26 cellular contexts compared by ENCODE assay signal in genomic region chr1:64651841-64652240, GRCh38.
DNase-seq lines count a peak whose midpoint lies in the region; ATAC-seq, FAIRE-seq and TF ChIP-seq lines count a peak whose summit lies in the region.
"Had no signal": no experiment of that assay in that cellular context is flagged by ENCODE, and none has a peak within 500 bp of the region (broad histone marks: within the 10 kb centered on the region; RNA-seq: fewer than 3 reads in every experiment).

No MANE protein-coding gene starts in this region.

- no peak overlapping the region for H3K9ac ChIP-seq in astrocyte (ENCODE audit: low read length)
- H3K9ac ChIP-seq: BLaER1 had no signal

- H3K36me3 ChIP-seq in astrocyte (ENCODE audit: insufficient read depth, low read length), result no peaks in the 10 kb centered on the region
- H3K36me3 ChIP-seq: BE2C had no signal

- no peaks in the 10 kb centered on the region for H3K27me3 Mint-ChIP-seq in astrocyte (ENCODE audit: low read depth, unreplicated experiment)
- peaks cover 40% of the 10 kb centered on the region for H3K27me3 Mint-ChIP-seq in activated CD8-positive, alpha-beta memory T cell treated with anti-CD3 and anti-CD28 coated beads, Interleukin-2, amount 10 ng/mL, durations not matched to agents 7 days and 5 days

- no peaks in the 10 kb centered on the region for H3K9me3 ChIP-seq in astrocyte (ENCODE audit: insufficient read depth, low read depth, low read length)
- H3K9me3 ChIP-seq: BE2C, BLaER1, Caco-2 had no signal

- H3K36me3 Mint-ChIP-seq in astrocyte (ENCODE audit: low read depth, unreplicated experiment), result peaks cover 15% of the 10 kb centered on the region
- H3K36me3 Mint-ChIP-seq in activated CD8-positive, alpha-beta memory T cell treated with anti-CD3 and anti-CD28 coated beads, Interleukin-2, amount 10 ng/mL, durations not matched to agents 7 days and 5 days, result no peaks in the 10 kb centered on the region
- H3K36me3 Mint-ChIP-seq: CD14-positive monocyte; CD4-positive, alpha-beta memory T cell; CD4-positive, CD25-positive, alpha-beta regulatory T cell; CD8-positive, alpha-beta memory T cell had no signal

- H3K4me2 ChIP-seq in astrocyte (ENCODE audit: low read length), result no peak overlapping the region
- H3K4me2 ChIP-seq: BLaER1 had no signal

- no peaks in the 10 kb centered on the region for H3K9me3 Mint-ChIP-seq in astrocyte (ENCODE audit: unreplicated experiment)
- no peaks in the 10 kb centered on the region for H3K9me3 Mint-ChIP-seq in activated CD8-positive, alpha-beta memory T cell treated with anti-CD3 and anti-CD28 coated beads, Interleukin-2, amount 10 ng/mL, durations not matched to agents 7 days and 5 days (ENCODE audit: low read depth)
- H3K9me3 Mint-ChIP-seq: CD14-positive monocyte; CD8-positive, alpha-beta memory T cell had no signal

- no peak overlapping the region for H3K4me3 ChIP-seq in astrocyte (ENCODE audit: insufficient read depth, low read depth, low read length)
- H3K4me3 ChIP-seq: BLaER1 had no signal

- H3K4me1 Mint-ChIP-seq in astrocyte (ENCODE audit: low read depth, unreplicated experiment), result no peaks in the 10 kb centered on the region
- H3K4me1 Mint-ChIP-seq in activated CD8-positive, alpha-beta memory T cell treated with anti-CD3 and anti-CD28 coated beads, Interleukin-2, amount 10 ng/mL, durations not matched to agents 7 days and 5 days, result no peaks in the 10 kb centered on the region
- H3K4me1 Mint-ChIP-seq: CD14-positive monocyte; CD4-positive, alpha-beta memory T cell; CD4-positive, CD25-positive, alpha-beta regulatory T cell; CD8-positive, alpha-beta memory T cell had no signal

- H3K79me2 ChIP-seq in astrocyte (ENCODE audit: insufficient read depth, low read length), result no peaks in the 10 kb centered on the region

- H3K4me3 Mint-ChIP-seq in astrocyte (ENCODE audit: unreplicated experiment), result no peak overlapping the region
- H3K4me3 Mint-ChIP-seq in activated CD8-positive, alpha-beta memory T cell treated with anti-CD3 and anti-CD28 coated beads, Interleukin-2, amount 10 ng/mL, durations not matched to agents 7 days and 5 days, result no peak overlapping the region
- H3K4me3 Mint-ChIP-seq: CD14-positive monocyte; CD4-positive, alpha-beta memory T cell; CD4-positive, CD25-positive, alpha-beta regulatory T cell; CD8-positive, alpha-beta memory T cell had no signal

- DNase-seq in left ventricle myocardium superior, result no peak
- DNase-seq in Right ventricle myocardium superior, result no peak
- DNase-seq in astrocyte (ENCODE audit: low read depth), result peak; percentile 39
- peak; percentile 16 for DNase-seq in left kidney (ENCODE audit: low read depth, low spot score)
- no peak for DNase-seq in omental fat pad (ENCODE audit: low spot score)
- DNase-seq in activated CD8-positive, alpha-beta memory T cell treated with anti-CD3 and anti-CD28 coated beads, Interleukin-2, amount 10 ng/mL, durations not matched to agents 7 days and 5 days, result no peak
- DNase-seq in COLO829 (ENCODE audit: low spot score), result no peak
- no peak for DNase-seq in NCI-H524 (lab: John Stamatoyannopoulos, UW)
- DNase-seq: 8988T; ACHN; BE2C; C1 segment of cervical spinal cord; Caco-2; Calu3; CD4-positive, alpha-beta memory T cell; CD4-positive, CD25-positive, alpha-beta regulatory T cell; CD8-positive, alpha-beta memory T cell; DMS79 treated with DMSO at 0.1 percent for 48 hours; GF-D8 had no signal

- intact Hi-C loops in left ventricle myocardium superior (cut with micrococcal nuclease), result no loop called here
- intact Hi-C loops in Right ventricle myocardium superior (cut with DNase I), result no loop called here

- no peak for FAIRE-seq in astrocyte (lab: Jason Lieb, UNC)
- FAIRE-seq: A204.1, D721Med, G401.6, GM12891, GM19239 had no signal

- CTCF ChIA-PET in activated CD8-positive, alpha-beta memory T cell treated with anti-CD3 and anti-CD28 coated beads, Interleukin-2, amount 10 ng/mL, durations not matched to agents 7 days and 5 days (lab: Charles Lee), result no interaction called here

- H3K27me3 ChIP-seq in astrocyte (ENCODE audit: insufficient read depth, low read length), result no peaks in the 10 kb centered on the region
- H3K27me3 ChIP-seq: BE2C, BLaER1 had no signal

- TF ChIP-seq CTCF in astrocyte (IDR thresholded peaks at IDR 0.05; ENCODE audit: insufficient read depth, low read depth, low read length) (no peak), omental fat pad (IDR thresholded peaks at IDR 0.05) (no peak)

- H3K27ac ChIP-seq in astrocyte (ENCODE audit: low read depth, low read length), result no peak overlapping the region
- H3K27ac ChIP-seq: BLaER1 had no signal

- no peak overlapping the region for H3K27ac Mint-ChIP-seq in astrocyte (ENCODE audit: unreplicated experiment)
- no peak overlapping the region for H3K27ac Mint-ChIP-seq in activated CD8-positive, alpha-beta memory T cell treated with anti-CD3 and anti-CD28 coated beads, Interleukin-2, amount 10 ng/mL, durations not matched to agents 7 days and 5 days
- H3K27ac Mint-ChIP-seq: CD14-positive monocyte; CD4-positive, alpha-beta memory T cell; CD8-positive, alpha-beta memory T cell had no signal

- H4K20me1 ChIP-seq in astrocyte (ENCODE audit: insufficient read depth, low read length), result no peaks in the 10 kb centered on the region
- H4K20me1 ChIP-seq: BLaER1 had no signal

- ATAC-seq in left ventricle myocardium superior (peak; percentile 43), Right ventricle myocardium superior (ENCODE audit: poor library complexity) (no peak), omental fat pad (ENCODE audit: low FRiP score) (peak; percentile 76)
- ATAC-seq in activated CD8-positive, alpha-beta memory T cell treated with anti-CD3 and anti-CD28 coated beads, Interleukin-2, amount 10 ng/mL, durations not matched to agents 7 days and 5 days, result no peak

- no peak overlapping the region for H2AFZ ChIP-seq in astrocyte (ENCODE audit: low read depth, low read length)

- no peaks in the 10 kb centered on the region for H3K4me1 ChIP-seq in astrocyte (ENCODE audit: insufficient read depth, low read length)
- H3K4me1 ChIP-seq: BE2C, BLaER1, Caco-2 had no signal

Comparison
In these comparisons a context has a peak if more than half of its experiments do, and no peak if none do; other contexts are left out.
1. ATAC-seq: peak in left ventricle myocardium superior (single experiment) and omental fat pad (single experiment); none in Right ventricle myocardium superior (single experiment) and activated CD8-positive, alpha-beta memory T cell treated with anti-CD3 and anti-CD28 coated beads, Interleukin-2, amount 10 ng/mL, durations not matched to agents 7 days and 5 days (single experiment).
2. DNase-seq: peak in astrocyte (single experiment) and left kidney (single experiment); none in left ventricle myocardium superior (single experiment), Right ventricle myocardium superior (single experiment), omental fat pad (single experiment), activated CD8-positive, alpha-beta memory T cell treated with anti-CD3 and anti-CD28 coated beads, Interleukin-2, amount 10 ng/mL, durations not matched to agents 7 days and 5 days (single experiment), COLO829 (single experiment) and NCI-H524 (0 of 2).